8 cellular contexts compared by ENCODE assay signal in the genomic region with DNA sequence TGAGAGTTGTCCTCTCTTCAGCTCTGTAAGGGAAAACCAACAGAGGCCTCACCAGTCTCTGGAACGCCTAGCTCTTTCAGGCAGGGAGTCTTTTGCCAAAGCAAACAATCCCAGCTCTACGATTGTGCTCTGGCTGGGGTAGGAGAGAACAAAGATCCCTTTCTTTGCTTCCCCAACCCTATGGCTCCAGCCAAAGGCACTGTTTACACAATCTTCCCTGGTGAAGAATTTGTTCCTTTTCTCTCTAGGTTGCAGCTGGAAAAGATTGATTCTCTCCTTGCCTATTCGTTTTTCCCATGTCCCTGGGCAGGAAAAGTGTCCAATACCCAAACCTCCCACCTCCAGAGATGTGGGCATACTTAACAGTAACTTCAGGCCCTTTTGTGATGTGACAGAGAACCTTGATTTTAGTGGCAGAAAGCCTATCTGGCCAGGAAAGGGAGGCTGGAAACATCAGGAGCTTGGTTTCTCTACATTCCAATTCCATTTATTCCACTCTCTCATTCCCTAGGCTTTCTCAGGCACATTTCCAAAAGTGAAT. TPM values are rescaled to one million over a fixed set of nuclear protein-coding genes. Genes with fewer than 3 reads are reported as not detected.
A peak's percentile ranks its signal among the peaks of the same experiment; 100 is the strongest.
DNase-seq lines count a peak whose midpoint lies in the region; ATAC-seq and TF ChIP-seq lines count a peak whose summit lies in the region.

No MANE protein-coding gene starts in this region.

- H3K36me3 Mint-ChIP-seq in type B pancreatic cell = peaks cover 6% of the 10 kb centered on the region

- H3K27me3 Mint-ChIP-seq in type B pancreatic cell = no peaks in the 10 kb centered on the region

- peaks cover 22% of the 10 kb centered on the region for H3K4me1 ChIP-seq in lower lobe of right lung

- H3K4me3 ChIP-seq in AG10803 (ENCODE audit: low read length) = peak overlapping the region; percentile 29
- H3K4me3 ChIP-seq in lower lobe of right lung = no peak overlapping the region

- DNase-seq in AG10803 (ENCODE audit: low read depth) (peak; percentile 77), NCI-H2081 (lab: John Stamatoyannopoulos, UW) (peak; percentile 63 to 87), dedifferentiated amniotic fluid mesenchymal stem cell (ENCODE audit: extremely low spot score) (peak; percentile 77), lower lobe of right lung (no peak), type B pancreatic cell (ENCODE audit: extremely low spot score, unreplicated experiment) (no peak)
- no peak for DNase-seq in activated CD4-positive, alpha-beta T cell treated with anti-CD3 and anti-CD28 coated beads, Interleukin-2, amount 50 U/mL, for 48 hours
- DNase-seq in stimulated activated CD4-positive, alpha-beta T cell treated with anti-CD3 and anti-CD28 coated beads, Interleukin-4, amount 100 ng/mL, for 1 hour = no peak

- H3K4me3 Mint-ChIP-seq in type B pancreatic cell = peak overlapping the region; percentile 37

- intact Hi-C loops in lower lobe of right lung (cut with DNase I) = no loop called here

- no peaks in the 10 kb centered on the region for H3K9me3 Mint-ChIP-seq in type B pancreatic cell

- H3K9me3 ChIP-seq in lower lobe of right lung = no peaks in the 10 kb centered on the region

- peaks cover 13% of the 10 kb centered on the region for H3K36me3 ChIP-seq in lower lobe of right lung

- H3K4me1 Mint-ChIP-seq in type B pancreatic cell (ENCODE audit: unreplicated experiment) = peaks cover 26% of the 10 kb centered on the region

- H3K27ac Mint-ChIP-seq in type B pancreatic cell = peak overlapping the region; percentile 86

- no peaks in the 10 kb centered on the region for H3K27me3 ChIP-seq in lower lobe of right lung (ENCODE audit: low read depth)

- peak overlapping the region; percentile 76 for H3K27ac ChIP-seq in lower lobe of right lung

- ATAC-seq in lower lobe of right lung (peak; percentile 81 to 85), HG03196 (IDR thresholded peaks at IDR 0.05; ENCODE audit: unreplicated experiment) (no peak)

- TF ChIP-seq CTCF in AG10803 (conservative IDR thresholded peaks at IDR 0.05; ENCODE audit: low read length) = no peak
- no peak for TF ChIP-seq CTCF in lower lobe of right lung (IDR thresholded peaks at IDR 0.05)
- no peak for TF ChIP-seq CTCF in type B pancreatic cell (conservative IDR thresholded peaks at IDR 0.05)

RNA-seq across cellular contexts. Expression of gene ATP5MC2, which starts 16.8 kb away (rescaled TPM):
- total RNA-seq in lower lobe of right lung = 264 TPM
- total RNA-seq in type B pancreatic cell (ENCODE audit: low replicate concordance) = 312 and 402 TPM in 2 replicates

RNA-seq across cellular contexts. Expression of gene ATF7, which starts 32.9 kb away (rescaled TPM):
- total RNA-seq in lower lobe of right lung = 61.2 TPM
- total RNA-seq in type B pancreatic cell (ENCODE audit: low replicate concordance) = 28.5 and 42.2 TPM in 2 replicates

Comparison
In these comparisons a context has a peak if more than half of its experiments do, and no peak if none do; other contexts are left out.
1. DNase-seq: peak in AG10803 (single experiment), NCI-H2081 (2 of 2) and dedifferentiated amniotic fluid mesenchymal stem cell (single experiment); none in lower lobe of right lung (single experiment), type B pancreatic cell (single experiment), activated CD4-positive, alpha-beta T cell treated with anti-CD3 and anti-CD28 coated beads, Interleukin-2, amount 50 U/mL, for 48 hours (0 of 2) and stimulated activated CD4-positive, alpha-beta T cell treated with anti-CD3 and anti-CD28 coated beads, Interleukin-4, amount 100 ng/mL, for 1 hour (single experiment).